In genomic region chr5:180093651-180094382, GRCh38 we compare ENCODE assay signal across 17 cellular contexts. TPM values are rescaled to one million over a fixed set of nuclear protein-coding genes. Genes with fewer than 3 reads are reported as not detected.
DNase-seq lines count a peak whose midpoint lies in the region; ATAC-seq and TF ChIP-seq lines count a peak whose summit lies in the region.
"Had no signal": no experiment of that assay in that cellular context is flagged by ENCODE, and none has a peak within 500 bp of the region (broad histone marks: within the 10 kb centered on the region; RNA-seq: fewer than 3 reads in every experiment).

No MANE protein-coding gene starts in this region.

- H3K4me1 ChIP-seq in left ventricle myocardium inferior (peaks cover 13% of the 10 kb centered on the region), tibial artery (peaks cover 0 to 15% (median 11%) of the 10 kb centered on the region in 4 donors)

- peaks cover 6 to 11% of the 10 kb centered on the region in 2 donors for H3K4me1 Mint-ChIP-seq in immature natural killer cell

- no peak overlapping the region for H3K27ac Mint-ChIP-seq in immature natural killer cell

- peaks cover 10 to 22% (median 15%) of the 10 kb centered on the region in 3 donors for H3K27me3 Mint-ChIP-seq in immature natural killer cell (ENCODE audit: low read depth in 3 of 3)

- H3K36me3 ChIP-seq in left ventricle myocardium inferior (no peaks in the 10 kb centered on the region), tibial artery (no peaks in the 10 kb centered on the region)

- H3K4me3 Mint-ChIP-seq in immature natural killer cell: no peak overlapping the region

- ATAC-seq in left ventricle myocardium superior (peak; percentile 35), GM21528 (IDR thresholded peaks at IDR 0.05; ENCODE audit: low FRiP score, unreplicated experiment) (no peak)
- ATAC-seq: A549; stimulated activated naive CD8-positive, alpha-beta T cell treated with anti-CD3 and anti-CD28 coated beads, Interleukin-15, Interleukin-2, amounts not matched to agents 100 U/mL and 50 U/mL, for 24 hours had no signal

- H3K27me3 ChIP-seq in left ventricle myocardium inferior (ENCODE audit: low read depth) (peaks cover 23% of the 10 kb centered on the region), tibial artery (peaks cover 0 to 23% of the 10 kb centered on the region in 2 donors)

- TF ChIP-seq CTCF in left ventricle myocardium inferior (IDR thresholded peaks at IDR 0.05; ENCODE audit: borderline replicate concordance) (no peak), tibial artery (IDR thresholded peaks at IDR 0.05) (no peak)

- H3K36me3 Mint-ChIP-seq in immature natural killer cell: no peaks in the 10 kb centered on the region

- H3K4me3 ChIP-seq in left ventricle myocardium inferior (no peak overlapping the region), tibial artery (no peak overlapping the region)
- H3K4me3 ChIP-seq: A549, GM23248 had no signal

- H3K27ac ChIP-seq in left ventricle myocardium inferior (replicated peaks) (no peak overlapping the region), tibial artery (no peak overlapping the region)
- H3K27ac ChIP-seq: A549, GM23248 had no signal

- intact Hi-C loops in cardiac septum (cut with DNase I): loop anchor here (10.0 kb wide), 1 partner anchor 109 kb away; no protein-coding TSS in a partner anchor
- intact Hi-C loops in left ventricle myocardium inferior (cut with micrococcal nuclease): no loop called here
- intact Hi-C loops in left ventricle myocardium superior (cut with micrococcal nuclease): loop anchor here (5.0 kb wide), 1 partner anchor 107 kb away; no protein-coding TSS in a partner anchor
- intact Hi-C loops in tibial artery (cut with DNase I; ENCODE audit: low total_unique reads): no loop called here

- in situ Hi-C loops in ACHN (cut with HindIII; ENCODE audit: low pct_ligation_motif_present, low pct_unique_long_range_greater_than_20kb, low sequenced_read_pairs): no loop called here

- peak; percentile 75 for DNase-seq in cardiac septum (ENCODE audit: low spot score)
- no peak for DNase-seq in left ventricle myocardium inferior
- DNase-seq in SIG-M5 (lab: John Stamatoyannopoulos, UW): peak; percentile 35
- no peak for DNase-seq in left ventricle myocardium superior
- peak; percentile 50 to 75 for DNase-seq in tibial artery
- DNase-seq in ACHN: no peak
- DNase-seq in immature natural killer cell: no peak
- DNase-seq: activated CD8-positive, alpha-beta memory T cell treated with anti-CD3 and anti-CD28 coated beads for 24 hours; activated gamma-delta T cell; Calu3; dermis blood vessel endothelial cell; GM23248; mammary epithelial cell; NCI-H187; stimulated activated naive CD8-positive, alpha-beta T cell treated with anti-CD3 and anti-CD28 coated beads, Interleukin-15, Interleukin-2, amounts not matched to agents 100 U/mL and 50 U/mL, for 24 hours had no signal

- H3K9me3 ChIP-seq in left ventricle myocardium inferior (replicated peaks) (no peaks in the 10 kb centered on the region), tibial artery (no peaks in the 10 kb centered on the region)
- H3K9me3 ChIP-seq: A549 had no signal

- H3K9me3 Mint-ChIP-seq in immature natural killer cell: no peaks in the 10 kb centered on the region

RNA-seq across cellular contexts. Expression of gene RNF130, which starts 22.3 kb away (rescaled TPM):
- total RNA-seq in cardiac septum: 33.7 TPM
- 45.9 TPM for total RNA-seq in left ventricle myocardium inferior
- total RNA-seq in left ventricle myocardium superior: 46.8 TPM
- 10 to 100 TPM; 24.8 to 42.8 (median 38.2) TPM for polyA plus RNA-seq in immature natural killer cell

Comparison
In these comparisons a context has a peak if more than half of its experiments do, and no peak if none do; other contexts are left out.
1. DNase-seq: peak in cardiac septum (single experiment), SIG-M5 (single experiment) and tibial artery (2 of 2); none in left ventricle myocardium inferior (single experiment), left ventricle myocardium superior (single experiment), ACHN (single experiment) and immature natural killer cell (0 of 3).
2. intact Hi-C loops: an anchor here in cardiac septum (10.0 kb wide) and left ventricle myocardium superior (5.0 kb wide); none called in left ventricle myocardium inferior and tibial artery.